In the genomic region with DNA sequence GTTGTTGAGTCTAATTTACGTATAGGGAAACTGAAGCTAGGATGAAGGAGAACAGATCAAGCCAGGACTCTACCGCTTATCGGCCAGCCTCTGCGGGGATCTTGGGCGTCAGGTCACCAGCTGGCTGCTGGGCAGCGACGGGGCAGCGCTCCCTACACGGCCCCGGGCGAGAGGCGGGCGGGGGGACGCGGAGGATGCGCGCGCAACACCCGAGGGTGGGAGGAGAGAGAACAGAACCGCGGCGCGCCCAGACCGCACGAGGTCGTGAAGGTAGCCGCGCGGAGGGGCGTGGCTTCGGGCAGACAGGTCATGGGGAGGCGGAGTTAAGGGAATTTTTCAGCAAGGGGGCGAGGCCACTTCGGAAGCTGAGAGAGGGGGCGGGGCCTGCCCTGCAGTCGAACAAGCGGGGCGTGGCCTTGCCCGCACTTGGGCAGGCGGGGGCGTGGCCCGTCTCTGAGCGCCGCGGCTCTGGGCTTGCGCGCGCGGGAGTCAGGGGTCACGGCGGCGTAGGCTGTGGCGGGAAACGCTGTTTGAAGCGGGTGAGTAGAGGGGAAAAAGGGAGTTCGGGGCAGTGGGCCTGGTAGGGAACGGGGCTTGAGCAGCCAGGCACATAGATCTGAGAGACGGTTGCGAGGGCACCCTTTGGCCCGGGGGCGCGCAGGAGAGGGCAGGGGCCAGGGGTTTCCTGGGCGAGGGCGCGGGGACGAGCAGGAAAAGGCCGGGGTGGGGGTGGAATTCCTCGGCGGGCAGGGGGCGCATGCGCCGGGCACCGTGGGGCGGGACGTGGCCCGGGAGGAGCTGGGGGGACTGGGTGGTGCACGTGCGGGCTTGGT, we compare ENCODE assay signal across 8 cellular contexts. TPM values are rescaled to one million over a fixed set of nuclear protein-coding genes. Genes with fewer than 3 reads are reported as not detected.
DNase-seq lines count a peak whose midpoint lies in the region; ATAC-seq and TF ChIP-seq lines count a peak whose summit lies in the region.

A gene (plus strand): TSS at position 496 of the 833 bp plus-strand sequence. CDS start 14,505 bp downstream, outside the sequence.

- peak within 1 kb of the TSS; percentile 80 for H3K9ac ChIP-seq in DND-41 (ENCODE audit: low read depth, low read length)

- CTCF ChIA-PET in naive thymus-derived CD4-positive, alpha-beta T cell (lab: Charles Lee): interaction anchor here (0.7 to 1.0 kb wide), 2 partner anchors 9 to 786 kb away, joined by 4 to 6 read pairs; no protein-coding TSS in a partner anchor

- H3K36me3 ChIP-seq in DND-41 (ENCODE audit: insufficient read depth, low read length): peaks cover 72% of the 10 kb centered on the region
- peaks cover 7% of the 10 kb centered on the region; the same call in 1 of the 2 replicates for H3K36me3 ChIP-seq in GM23338 (ENCODE audit: insufficient read depth)
- H3K36me3 ChIP-seq in naive thymus-derived CD4-positive, alpha-beta T cell (ENCODE audit: control insufficient read depth in 2 of 3, insufficient read depth in 3 of 3, low read length in 3 of 3): peaks cover 0 to 47% (median 18%) of the 10 kb centered on the region in 3 experiments

- H2AFZ ChIP-seq in DND-41 (ENCODE audit: low read depth, low read length) (peak within 1 kb of the TSS; percentile 87), GM23338 (no peak within 1 kb of the TSS)

- no peaks in the 10 kb centered on the region for H3K9me2 ChIP-seq in GM23338 (ENCODE audit: insufficient read depth)

- H3K4me3 ChIP-seq in DND-41 (ENCODE audit: low read depth in 1 of 2, low read length in 2 of 2) (peak within 1 kb of the TSS; percentile 98 to 100; a peak in 3 of 4 replicates), GM23338 (peak within 1 kb of the TSS; percentile 84)
- peak within 1 kb of the TSS; percentile 74 for H3K4me3 ChIP-seq in naive thymus-derived CD4-positive, alpha-beta T cell (ENCODE audit: low read length)

- ATAC-seq in DND-41 (ENCODE audit: insufficient read depth, low read depth) (peak; percentile 89), GM23338 (peak; percentile 86)
- ATAC-seq in naive thymus-derived CD4-positive, alpha-beta T cell: peak; percentile 96
- ATAC-seq in stimulated activated naive B cell treated with anti-CD40 and anti-IgM and Interleukin-4, amounts not matched to agents 10 μg/mL and 1 μg/mL and 100 μg/mL, for 72 hours (replicated peaks): peak; percentile 88 to 92

- H3K4me1 ChIP-seq in DND-41 (ENCODE audit: insufficient read depth, low read length) (peaks cover 32% of the 10 kb centered on the region), GM23338 (ENCODE audit: insufficient read depth) (peaks cover 18% of the 10 kb centered on the region)
- H3K4me1 ChIP-seq in naive thymus-derived CD4-positive, alpha-beta T cell (ENCODE audit: control insufficient read depth in 2 of 2, insufficient read depth in 2 of 2, low read length in 2 of 2): peaks cover 3 to 7% of the 10 kb centered on the region in 2 donors

- H3K4me1 Mint-ChIP-seq in GM23338: peaks cover 21% of the 10 kb centered on the region
- peaks cover 16 to 51% (median 35%) of the 10 kb centered on the region in 7 donors for H3K4me1 Mint-ChIP-seq in naive thymus-derived CD4-positive, alpha-beta T cell
- H3K4me1 Mint-ChIP-seq in stimulated activated naive B cell treated with anti-CD40 and anti-IgM and Interleukin-4, amounts not matched to agents 10 μg/mL and 1 μg/mL and 100 μg/mL, for 72 hours: peaks cover 38 to 43% of the 10 kb centered on the region in 2 donors

- H3K79me2 ChIP-seq in DND-41 (ENCODE audit: insufficient read depth, low read length) (peaks cover 49% of the 10 kb centered on the region), GM23338 (replicated peaks; ENCODE audit: insufficient read depth) (peaks cover 45% of the 10 kb centered on the region)

- peak within 1 kb of the TSS; percentile 100 for H3K4me2 ChIP-seq in DND-41 (ENCODE audit: insufficient read depth, low read length)
- H3K4me2 ChIP-seq in GM23338: peak within 1 kb of the TSS; percentile 96

- DNase-seq in DND-41: peak; percentile 98
- DNase-seq in GM23338 (ENCODE audit: low spot score): peak; percentile 100
- peak; percentile 92 for DNase-seq in LHCN-M2 (ENCODE audit: low read depth)
- DNase-seq in RPMI8226: peak; percentile 99
- peak; percentile 94 to 98 for DNase-seq in activated T-helper 1 cell treated with anti-CD3 and anti-CD28 coated beads, Interleukin-2, amount 50 U/mL, for 16 hours (ENCODE audit: low read depth in 1 of 2, low spot score in 1 of 2)
- DNase-seq in fibroblast of gingiva (ENCODE audit: low read depth): peak; percentile 94
- peak; percentile 98 to 100 (median 99) for DNase-seq in naive thymus-derived CD4-positive, alpha-beta T cell
- DNase-seq in stimulated activated naive B cell treated with anti-CD40 and anti-IgM and Interleukin-4, amounts not matched to agents 10 μg/mL and 1 μg/mL and 100 μg/mL, for 72 hours: peak; percentile 98

- H3K4me3 Mint-ChIP-seq in GM23338: peak within 1 kb of the TSS; percentile 89
- H3K4me3 Mint-ChIP-seq in naive thymus-derived CD4-positive, alpha-beta T cell: peak within 1 kb of the TSS; percentile 91 to 99 (median 94)
- H3K4me3 Mint-ChIP-seq in stimulated activated naive B cell treated with anti-CD40 and anti-IgM and Interleukin-4, amounts not matched to agents 10 μg/mL and 1 μg/mL and 100 μg/mL, for 72 hours: peak within 1 kb of the TSS; percentile 90 to 94

- H3K27me3 Mint-ChIP-seq in GM23338 (ENCODE audit: insufficient read depth, low read depth, poor library complexity): peaks cover 12% of the 10 kb centered on the region
- no peaks in the 10 kb centered on the region for H3K27me3 Mint-ChIP-seq in naive thymus-derived CD4-positive, alpha-beta T cell
- H3K27me3 Mint-ChIP-seq in stimulated activated naive B cell treated with anti-CD40 and anti-IgM and Interleukin-4, amounts not matched to agents 10 μg/mL and 1 μg/mL and 100 μg/mL, for 72 hours: no peaks in the 10 kb centered on the region

- TF ChIP-seq CTCF in DND-41 (IDR thresholded peaks at IDR 0.05; ENCODE audit: borderline replicate concordance, extremely low read depth, low read length, poor library complexity, severe bottlenecking): no peak
- TF ChIP-seq CTCF in GM23338 (conservative IDR thresholded peaks at IDR 0.05; ENCODE audit: low read depth in 2 of 2): no peak

- H3K9me3 ChIP-seq in DND-41 (ENCODE audit: insufficient read depth, low read length, severe bottlenecking): no peaks in the 10 kb centered on the region
- H3K9me3 ChIP-seq in naive thymus-derived CD4-positive, alpha-beta T cell (ENCODE audit: control insufficient read depth in 2 of 3, low read length in 3 of 3): no peaks in the 10 kb centered on the region

- H3K27me3 ChIP-seq in DND-41 (ENCODE audit: insufficient read depth, low read length, poor library complexity): no peaks in the 10 kb centered on the region
- no peaks in the 10 kb centered on the region for H3K27me3 ChIP-seq in GM23338 (ENCODE audit: insufficient read depth)
- no peaks in the 10 kb centered on the region for H3K27me3 ChIP-seq in naive thymus-derived CD4-positive, alpha-beta T cell (ENCODE audit: control insufficient read depth in 2 of 2, insufficient read depth in 2 of 2, low read length in 2 of 2)

- POLR2A ChIA-PET in naive thymus-derived CD4-positive, alpha-beta T cell (lab: Charles Lee): interaction anchor here (1.0 to 2.0 kb wide), 8 partner anchors 9 to 421 kb away, joined by 3 to 11 read pairs (median 5); a partner anchor contains a TSS

- H3K27ac ChIP-seq in DND-41 (ENCODE audit: low read length): peak within 1 kb of the TSS; percentile 89
- peak within 1 kb of the TSS; percentile 84 for H3K27ac ChIP-seq in GM23338 (ENCODE audit: low read depth)
- H3K27ac ChIP-seq in naive thymus-derived CD4-positive, alpha-beta T cell (ENCODE audit: low read depth, low read length): peak within 1 kb of the TSS; percentile 75

- peak within 1 kb of the TSS; percentile 98 for H3K27ac Mint-ChIP-seq in GM23338
- H3K27ac Mint-ChIP-seq in naive thymus-derived CD4-positive, alpha-beta T cell: peak within 1 kb of the TSS; percentile 80 to 97 (median 94)
- H3K27ac Mint-ChIP-seq in stimulated activated naive B cell treated with anti-CD40 and anti-IgM and Interleukin-4, amounts not matched to agents 10 μg/mL and 1 μg/mL and 100 μg/mL, for 72 hours: peak within 1 kb of the TSS; percentile 94

- H3K9me3 Mint-ChIP-seq in GM23338: peaks cover 9% of the 10 kb centered on the region; the same call in 1 of the 3 replicates
- peaks cover 0 to 8% (median 0%) of the 10 kb centered on the region in 11 donors for H3K9me3 Mint-ChIP-seq in naive thymus-derived CD4-positive, alpha-beta T cell
- no peaks in the 10 kb centered on the region for H3K9me3 Mint-ChIP-seq in stimulated activated naive B cell treated with anti-CD40 and anti-IgM and Interleukin-4, amounts not matched to agents 10 μg/mL and 1 μg/mL and 100 μg/mL, for 72 hours

- peaks cover 6% of the 10 kb centered on the region for H3F3A ChIP-seq in GM23338 (replicated peaks; ENCODE audit: low read depth)

- H4K20me1 ChIP-seq in DND-41 (ENCODE audit: insufficient read depth, low read length) (peaks cover 50% of the 10 kb centered on the region), GM23338 (replicated peaks; ENCODE audit: insufficient read depth) (peaks cover 8% of the 10 kb centered on the region)

- intact Hi-C loops in naive thymus-derived CD4-positive, alpha-beta T cell (cut with micrococcal nuclease): loop anchor here (1.0 to 10.0 kb wide), 17 partner anchors 8 to 981 kb away; a partner anchor contains a TSS

- peaks cover 56% of the 10 kb centered on the region for H3K36me3 Mint-ChIP-seq in GM23338 (ENCODE audit: low read depth)
- peaks cover 9 to 23% (median 16%) of the 10 kb centered on the region in 5 donors for H3K36me3 Mint-ChIP-seq in naive thymus-derived CD4-positive, alpha-beta T cell
- peaks cover 36 to 56% of the 10 kb centered on the region in 2 donors for H3K36me3 Mint-ChIP-seq in stimulated activated naive B cell treated with anti-CD40 and anti-IgM and Interleukin-4, amounts not matched to agents 10 μg/mL and 1 μg/mL and 100 μg/mL, for 72 hours

TF ChIP-seq in GM23338, 12 proteins besides CTCF, POLR2A, EP300 and RAD21:
- TF ChIP-seq EZH2 (IDR thresholded peaks at IDR 0.05; ENCODE audit: low read depth, unreplicated experiment): no peak
- TF ChIP-seq POLR2AphosphoS5 (IDR thresholded peaks at IDR 0.05; ENCODE audit: low read depth): peak; percentile 90
TF ChIP-seq in GM23338: peak in this region for 1.

RNA-seq across cellular contexts. Expression of the gene that starts here (rescaled TPM):
- 141 and 173 TPM in 2 replicates for total RNA-seq in GM23338 (2014; rRNA removed; shearing (Covaris generic))
- 111 and 113 TPM in 2 replicates for polyA plus RNA-seq in GM23338 (2016; fragmentation: Nextera tagmentation; extraction: Ambion mirVana)
- 56.0 and 69.5 TPM in 2 replicates for total RNA-seq in LHCN-M2 (2014; rRNA removed)
- 32.4 TPM for polyA plus RNA-seq in LHCN-M2 (2012)
- 100 to 1,000 TPM in 1 of 5 experiments, 10 to 100 TPM in 4; 26.0 to 110 (median 40.8) TPM for total RNA-seq in naive thymus-derived CD4-positive, alpha-beta T cell
- polyA plus RNA-seq in naive thymus-derived CD4-positive, alpha-beta T cell: 10 to 100 TPM; 30.5 to 44.3 TPM

Comparison
In these comparisons a context has a peak if more than half of its experiments do, and no peak if none do; other contexts are left out.
1. Peak in every context shown above with its lines: DNase-seq, ATAC-seq, H3K4me3 ChIP-seq and H3K27ac ChIP-seq.